ENCODE assay signal across 18 cellular contexts in genomic region chr10:43196981-43197833, GRCh38. TPM values are rescaled to one million over a fixed set of nuclear protein-coding genes. Genes with fewer than 3 reads are reported as not detected.
DNase-seq lines count a peak whose midpoint lies in the region; ATAC-seq, FAIRE-seq and TF ChIP-seq lines count a peak whose summit lies in the region.
"Had no signal": no experiment of that assay in that cellular context is flagged by ENCODE, and none has a peak within 500 bp of the region (broad histone marks: within the 10 kb centered on the region; RNA-seq: fewer than 3 reads in every experiment).

No MANE protein-coding gene starts in this region.

- H3K9me3 Mint-ChIP-seq in effector memory CD8-positive, alpha-beta T cell = no peaks in the 10 kb centered on the region
- H3K9me3 Mint-ChIP-seq: activated naive CD8-positive, alpha-beta T cell treated with anti-CD3 and anti-CD28 coated beads for 36 hours had no signal

- FAIRE-seq in D721Med (lab: Jason Lieb, UNC) (no peak), GM12892 (lab: Jason Lieb, UNC) (no peak)
- FAIRE-seq: keratinocyte had no signal

- peaks cover 5 to 6% of the 10 kb centered on the region in 2 donors for H3K4me1 Mint-ChIP-seq in effector memory CD8-positive, alpha-beta T cell (ENCODE audit: low read depth in 2 of 2)

- 95 to 97% methylated on average over 18 of the region's 20 CpGs for WGBS in tibial nerve, 2 donors

- H4K20me1 ChIP-seq in osteoblast (ENCODE audit: insufficient read depth, low read length) = no peaks in the 10 kb centered on the region

- H3K27me3 ChIP-seq in osteoblast (ENCODE audit: insufficient read depth, low read length) = no peaks in the 10 kb centered on the region
- H3K27me3 ChIP-seq in tibial nerve = no peaks in the 10 kb centered on the region
- H3K27me3 ChIP-seq: breast epithelium, ovary had no signal

- H3K4me3 ChIP-seq in osteoblast (ENCODE audit: insufficient read depth, low read length) = no peak overlapping the region
- no peak overlapping the region for H3K4me3 ChIP-seq in tibial nerve
- H3K4me3 ChIP-seq: breast epithelium, heart right ventricle, ovary had no signal

- no peak for TF ChIP-seq EP300 in tibial nerve (IDR thresholded peaks at IDR 0.05)

- H2AFZ ChIP-seq in osteoblast (ENCODE audit: low read length) = no peak overlapping the region

- TF ChIP-seq CTCF in D721Med (IDR thresholded peaks at IDR 0.05; ENCODE audit: insufficient read depth, missing control alignments) = no peak
- TF ChIP-seq CTCF in osteoblast (IDR thresholded peaks at IDR 0.05; ENCODE audit: extremely low read depth, low read depth, low read length) = no peak
- TF ChIP-seq CTCF in tibial nerve (IDR thresholded peaks at IDR 0.05) = no peak

- no peaks in the 10 kb centered on the region for H3K27me3 Mint-ChIP-seq in effector memory CD8-positive, alpha-beta T cell
- H3K27me3 Mint-ChIP-seq: activated naive CD8-positive, alpha-beta T cell treated with anti-CD3 and anti-CD28 coated beads for 36 hours; T-helper 17 cell had no signal

- no peak overlapping the region for H3K4me2 ChIP-seq in osteoblast (ENCODE audit: insufficient read depth, low read length)

- H3K36me3 Mint-ChIP-seq in effector memory CD8-positive, alpha-beta T cell (ENCODE audit: insufficient read depth) = peaks cover 26% of the 10 kb centered on the region

- H3K4me1 ChIP-seq in osteoblast (ENCODE audit: insufficient read depth, low read length) (peaks cover 2% of the 10 kb centered on the region), tibial nerve (peaks cover 0 to 18% (median 7%) of the 10 kb centered on the region in 4 donors)
- H3K4me1 ChIP-seq: breast epithelium had no signal

- H3K9me3 ChIP-seq in osteoblast (ENCODE audit: low read depth, low read length) = no peaks in the 10 kb centered on the region
- H3K9me3 ChIP-seq in tibial nerve = no peaks in the 10 kb centered on the region
- H3K9me3 ChIP-seq: breast epithelium, heart right ventricle, ovary had no signal

- DNase-seq in D721Med (ENCODE audit: insufficient read length, low spot score) (peak; percentile 19), GM12892 (ENCODE audit: insufficient read length) (peak; percentile 19), osteoblast (ENCODE audit: insufficient read length, low spot score, missing footprints) (peak; percentile 86), tibial nerve (ENCODE audit: low spot score in 2 of 2) (no peak), Ammon's horn (ENCODE audit: low spot score) (no peak)
- DNase-seq in effector memory CD8-positive, alpha-beta T cell = no peak
- DNase-seq: activated CD4-positive, CD25-positive, alpha-beta regulatory T cell; activated naive CD8-positive, alpha-beta T cell treated with anti-CD3 and anti-CD28 coated beads for 36 hours; C1 segment of cervical spinal cord; NCI-H1092; NCI-H774; stimulated activated CD4-positive, alpha-beta T cell treated with anti-CD3 and anti-CD28 coated beads, Interleukin-4, amount 100 ng/mL, for 24 hours; T-helper 17 cell had no signal

- H3K36me3 ChIP-seq in osteoblast (ENCODE audit: insufficient read depth, low read length) (peaks cover under 1% of the 10 kb centered on the region), tibial nerve (peaks cover 0 to 72% (median 0%) of the 10 kb centered on the region in 3 donors)
- H3K36me3 ChIP-seq: breast epithelium, ovary had no signal

- H3K4me3 Mint-ChIP-seq in effector memory CD8-positive, alpha-beta T cell = no peak overlapping the region
- H3K4me3 Mint-ChIP-seq: activated naive CD8-positive, alpha-beta T cell treated with anti-CD3 and anti-CD28 coated beads for 36 hours; T-helper 17 cell had no signal

- H3K27ac ChIP-seq in osteoblast (ENCODE audit: low read depth, low read length) (no peak overlapping the region), tibial nerve (no peak overlapping the region)
- H3K27ac ChIP-seq: breast epithelium, heart right ventricle, ovary had no signal

- ATAC-seq in effector memory CD8-positive, alpha-beta T cell (replicated peaks) = no peak
- no peak for ATAC-seq in GM18909 (IDR thresholded peaks at IDR 0.05; ENCODE audit: poor library complexity, unreplicated experiment)
- ATAC-seq: T-helper 17 cell had no signal

- no peaks in the 10 kb centered on the region for H3K79me2 ChIP-seq in osteoblast (ENCODE audit: insufficient read depth, low read length)

- TF ChIP-seq POLR2A in GM12892 (IDR thresholded peaks at IDR 0.05; ENCODE audit: low read depth, low read length) = no peak
- no peak for TF ChIP-seq POLR2A in tibial nerve (IDR thresholded peaks at IDR 0.05)

- peak overlapping the region; percentile 49 to 59 for H3K27ac Mint-ChIP-seq in effector memory CD8-positive, alpha-beta T cell
- H3K27ac Mint-ChIP-seq: activated naive CD8-positive, alpha-beta T cell treated with anti-CD3 and anti-CD28 coated beads for 36 hours; T-helper 17 cell had no signal

RNA-seq across cellular contexts. Expression of gene CSGALNACT2, which starts 59.0 kb away (rescaled TPM):
- 9.1 TPM for polyA plus RNA-seq in GM12892 (2012; ENCODE audit: missing spikeins)
- total RNA-seq in osteoblast (31.8 and 37.7 TPM in 2 replicates), tibial nerve (10 to 100 TPM; 29.1 to 43.3 (median 34.7) TPM)

Comparison
In these comparisons a context has a peak if more than half of its experiments do, and no peak if none do; other contexts are left out.
1. DNase-seq: peak in D721Med (single experiment), GM12892 (single experiment) and osteoblast (single experiment); none in effector memory CD8-positive, alpha-beta T cell (0 of 3), tibial nerve (0 of 2) and Ammon's horn (single experiment).